8 cellular contexts compared by ENCODE assay signal in genomic region chr15:64426845-64427465, GRCh38. TPM values are rescaled to one million over a fixed set of nuclear protein-coding genes. Genes with fewer than 3 reads are reported as not detected.
DNase-seq lines count a peak whose midpoint lies in the region; ATAC-seq and TF ChIP-seq lines count a peak whose summit lies in the region.

No MANE protein-coding gene starts in this region.

- TF ChIP-seq EP300 in ovary (IDR thresholded peaks at IDR 0.05), result no peak

- TF ChIP-seq CTCF in chondrocyte (IDR thresholded peaks at IDR 0.05), result peak; percentile 79
- TF ChIP-seq CTCF in ovary (IDR thresholded peaks at IDR 0.05), result peak in 2 of 3 donors; percentile 43 to 44

- H3K36me3 ChIP-seq in ovary, result no peaks in the 10 kb centered on the region

- H3K36me3 Mint-ChIP-seq in T-helper 1 cell treated with Interleukin-12 subunit alpha and Interleukin-12 subunit beta and Interleukin-4 antibody, amounts not matched to agents 30 μg/mL and 1 μg/mL, for 36 hours (ENCODE audit: low read depth), result peaks cover 24% of the 10 kb centered on the region
- H3K36me3 Mint-ChIP-seq in chondrocyte (ENCODE audit: low read depth), result peaks cover 20% of the 10 kb centered on the region

- no peak for TF ChIP-seq POLR2A in ovary (IDR thresholded peaks at IDR 0.05)

- H3K9me3 Mint-ChIP-seq in T-helper 1 cell treated with Interleukin-12 subunit alpha and Interleukin-12 subunit beta and Interleukin-4 antibody, amounts not matched to agents 30 μg/mL and 1 μg/mL, for 36 hours, result no peaks in the 10 kb centered on the region
- no peaks in the 10 kb centered on the region for H3K9me3 Mint-ChIP-seq in chondrocyte (ENCODE audit: low read depth)

- peak overlapping the region; percentile 63 for H3K27ac Mint-ChIP-seq in T-helper 1 cell treated with Interleukin-12 subunit alpha and Interleukin-12 subunit beta and Interleukin-4 antibody, amounts not matched to agents 30 μg/mL and 1 μg/mL, for 36 hours
- H3K27ac Mint-ChIP-seq in chondrocyte (ENCODE audit: unreplicated experiment), result peak overlapping the region; percentile 41

- H3K4me1 ChIP-seq in ovary (ENCODE audit: insufficient read depth), result peaks cover 3% of the 10 kb centered on the region

- H3K27me3 ChIP-seq in ovary, result no peaks in the 10 kb centered on the region

- H3K27ac ChIP-seq in ovary, result peak overlapping the region in 1 of 2 donors; percentile 3

- H3K4me3 Mint-ChIP-seq in T-helper 1 cell treated with Interleukin-12 subunit alpha and Interleukin-12 subunit beta and Interleukin-4 antibody, amounts not matched to agents 30 μg/mL and 1 μg/mL, for 36 hours, result no peak overlapping the region
- H3K4me3 Mint-ChIP-seq in chondrocyte (ENCODE audit: unreplicated experiment), result no peak overlapping the region

- H3K4me3 ChIP-seq in ovary, result no peak overlapping the region

- ATAC-seq in GM19328 (IDR thresholded peaks at IDR 0.05; ENCODE audit: unreplicated experiment), result no peak

- WGBS in ovary, 3 donors, result 36 to 45% (median 38%) methylated on average over 7 of the region's 7 CpGs

- H3K4me1 Mint-ChIP-seq in T-helper 1 cell treated with Interleukin-12 subunit alpha and Interleukin-12 subunit beta and Interleukin-4 antibody, amounts not matched to agents 30 μg/mL and 1 μg/mL, for 36 hours (ENCODE audit: low read depth), result peaks cover 20% of the 10 kb centered on the region
- H3K4me1 Mint-ChIP-seq in chondrocyte (ENCODE audit: low read depth), result peaks cover 11% of the 10 kb centered on the region

- no peak for DNase-seq in T-helper 1 cell
- peak; percentile 36 for DNase-seq in NCI-H1694 treated with DMSO at 0.1 percent for 48 hours (lab: John Stamatoyannopoulos, UW)
- no peak for DNase-seq in chondrocyte (ENCODE audit: low spot score)
- DNase-seq in ovary, result no peak
- no peak for DNase-seq in NAMALWA (ENCODE audit: low spot score)
- DNase-seq in activated CD4-positive, alpha-beta T cell treated with anti-CD3 and anti-CD28 coated beads, Interleukin-2, amount 50 U/mL, for 48 hours, result no peak

- intact Hi-C loops in ovary (cut with DNase I), result loop anchor here in 2 of 4 donors (5.0 to 10.0 kb wide), 3 partner anchors 255 to 388 kb away; no protein-coding TSS in a partner anchor

- no peaks in the 10 kb centered on the region for H3K27me3 Mint-ChIP-seq in T-helper 1 cell treated with Interleukin-12 subunit alpha and Interleukin-12 subunit beta and Interleukin-4 antibody, amounts not matched to agents 30 μg/mL and 1 μg/mL, for 36 hours (ENCODE audit: low read depth)
- H3K27me3 Mint-ChIP-seq in chondrocyte (ENCODE audit: low read depth), result no peaks in the 10 kb centered on the region

- H3K9me3 ChIP-seq in ovary, result no peaks in the 10 kb centered on the region

RNA-seq across cellular contexts. Expression of gene ZNF609, which starts 33.4 kb away (rescaled TPM):
- total RNA-seq in chondrocyte (24.1 to 27.2 TPM (median 24.2 TPM) in 3 replicates), ovary (10 to 100 TPM; 27.0 to 63.6 (median 46.4) TPM)
- polyA plus RNA-seq in ovary, result 10 to 100 TPM; 18.4 to 30.6 TPM

RNA-seq across cellular contexts. Expression of gene TRIP4, which starts 39.3 kb away (rescaled TPM):
- 24.7 to 28.8 TPM (median 24.7 TPM) in 3 replicates for total RNA-seq in chondrocyte
- total RNA-seq in ovary, result 10 to 100 TPM in 5 of 7 donors, 1 to 10 TPM in 2; 7.4 to 24.0 (median 18.6) TPM
- polyA plus RNA-seq in ovary, result 10 to 100 TPM; 15.6 to 19.7 TPM

RNA-seq across cellular contexts. Expression of gene PCLAF, which starts 45.7 kb away (rescaled TPM):
- total RNA-seq in chondrocyte (6.6 to 12.0 TPM (median 8.3 TPM) in 3 replicates), ovary (1 to 10 TPM in 1 of 7 donors, under 1 TPM in 2, not detected in 4; 0.37 to 1.6 (median 0.79) TPM)
- 1 to 10 TPM; 1.3 to 2.2 TPM for polyA plus RNA-seq in ovary
